Comparison of ENCODE assay signal across 24 cellular contexts in genomic region chr5:140989254-140989653, GRCh38. TPM values are rescaled to one million over a fixed set of nuclear protein-coding genes. Genes with fewer than 3 reads are reported as not detected.
"Had no signal": no experiment of that assay in that cellular context is flagged by ENCODE, and none has a peak within 500 bp of the region (broad histone marks: within the 10 kb centered on the region; RNA-seq: fewer than 3 reads in every experiment).

No MANE protein-coding gene starts in this region.

- H3K27me3 Mint-ChIP-seq: activated naive CD4-positive, alpha-beta T cell treated with anti-CD3 and anti-CD28 coated beads, Interleukin-2, amount 10 ng/mL, durations not matched to agents 7 days and 5 days; natural killer cell treated with Interleukin-12 subunit alpha and Interleukin-12 subunit beta and Interleukin-15 and Interleukin-18, amount 100 ng/mL, for 72 hours had no signal

- H3K4me1 Mint-ChIP-seq: activated naive CD4-positive, alpha-beta T cell treated with anti-CD3 and anti-CD28 coated beads, Interleukin-2, amount 10 ng/mL, durations not matched to agents 7 days and 5 days; activated naive CD8-positive, alpha-beta T cell treated with anti-CD3 and anti-CD28 coated beads, Interleukin-2, amount 50 U/mL, for 24 hours; central memory CD8-positive, alpha-beta T cell had no signal

- H3K27ac Mint-ChIP-seq: activated naive CD4-positive, alpha-beta T cell treated with anti-CD3 and anti-CD28 coated beads, Interleukin-2, amount 10 ng/mL, durations not matched to agents 7 days and 5 days; activated naive CD8-positive, alpha-beta T cell treated with anti-CD3 and anti-CD28 coated beads, Interleukin-2, amount 50 U/mL, for 24 hours; natural killer cell treated with Interleukin-12 subunit alpha and Interleukin-12 subunit beta and Interleukin-15 and Interleukin-18, amount 100 ng/mL, for 72 hours had no signal

- H3K27ac ChIP-seq: coronary artery, foreskin keratinocyte, left ventricle myocardium inferior, stomach, VCaP had no signal

- H3K9me3 Mint-ChIP-seq: activated naive CD4-positive, alpha-beta T cell treated with anti-CD3 and anti-CD28 coated beads, Interleukin-2, amount 10 ng/mL, durations not matched to agents 7 days and 5 days; activated naive CD8-positive, alpha-beta T cell treated with anti-CD3 and anti-CD28 coated beads, Interleukin-2, amount 50 U/mL, for 24 hours; brain; central memory CD8-positive, alpha-beta T cell; natural killer cell treated with Interleukin-12 subunit alpha and Interleukin-12 subunit beta and Interleukin-15 and Interleukin-18, amount 100 ng/mL, for 72 hours had no signal

- H3K36me3 Mint-ChIP-seq: activated naive CD4-positive, alpha-beta T cell treated with anti-CD3 and anti-CD28 coated beads, Interleukin-2, amount 10 ng/mL, durations not matched to agents 7 days and 5 days; natural killer cell treated with Interleukin-12 subunit alpha and Interleukin-12 subunit beta and Interleukin-15 and Interleukin-18, amount 100 ng/mL, for 72 hours had no signal

- DNase-seq: activated CD4-positive, alpha-beta T cell treated with anti-CD3 and anti-CD28 coated beads for 1 hour; activated CD8-positive, alpha-beta memory T cell treated with anti-CD3 and anti-CD28 coated beads for 24 hours; activated CD8-positive, alpha-beta memory T cell treated with anti-CD3 and anti-CD28 coated beads, Interleukin-2, amount 50 U/mL, for 48 hours; activated effector memory CD4-positive, alpha-beta T cell treated with Interleukin-2 at 50 U/mL for 16 hours; activated naive CD4-positive, alpha-beta T cell treated with anti-CD3 and anti-CD28 coated beads, Interleukin-2, amount 10 ng/mL, durations not matched to agents 7 days and 5 days; activated naive CD8-positive, alpha-beta T cell treated with anti-CD3 and anti-CD28 coated beads, Interleukin-2, amount 50 U/mL, for 24 hours; activated T-cell treated with anti-CD3 and anti-CD28 coated beads, Interleukin-2, amount 50 U/mL, for 48 hours; anterior cingulate cortex; foreskin keratinocyte; glutamatergic neuron; kidney; left ventricle myocardium inferior; nucleus accumbens; right cardiac atrium; stimulated activated CD4-positive, alpha-beta T cell treated with anti-CD3 and anti-CD28 coated beads, Interleukin-15, amount 100 ng/mL, for 24 hours; stimulated activated CD4-positive, alpha-beta T cell treated with anti-CD3 and anti-CD28 coated beads, Interleukin-4, amount 100 ng/mL, for 1 hour; stomach; T-helper 2 cell had no signal

- H3K9me3 ChIP-seq: left ventricle myocardium inferior, stomach had no signal

- H3K4me3 Mint-ChIP-seq: activated naive CD4-positive, alpha-beta T cell treated with anti-CD3 and anti-CD28 coated beads, Interleukin-2, amount 10 ng/mL, durations not matched to agents 7 days and 5 days; activated naive CD8-positive, alpha-beta T cell treated with anti-CD3 and anti-CD28 coated beads, Interleukin-2, amount 50 U/mL, for 24 hours; central memory CD8-positive, alpha-beta T cell; natural killer cell treated with Interleukin-12 subunit alpha and Interleukin-12 subunit beta and Interleukin-15 and Interleukin-18, amount 100 ng/mL, for 72 hours had no signal

- H3K4me3 ChIP-seq: coronary artery, left ventricle myocardium inferior, stomach had no signal

- H3K36me3 ChIP-seq: left ventricle myocardium inferior, stomach had no signal

- H3K4me1 ChIP-seq: foreskin keratinocyte, left ventricle myocardium inferior, stomach had no signal

- ATAC-seq: activated naive CD8-positive, alpha-beta T cell treated with anti-CD3 and anti-CD28 coated beads, Interleukin-2, amount 50 U/mL, for 24 hours; foreskin keratinocyte; natural killer cell treated with Interleukin-12 subunit alpha and Interleukin-12 subunit beta and Interleukin-15 and Interleukin-18, amount 100 ng/mL, for 72 hours; right cardiac atrium had no signal

- H3K27me3 ChIP-seq: foreskin keratinocyte, stomach had no signal

RNA-seq across cellular contexts. Expression of gene PCDHAC2, which starts 23.0 kb away (rescaled TPM):
- total RNA-seq: epithelial cell of proximal tubule; natural killer cell treated with Interleukin-12 subunit alpha and Interleukin-12 subunit beta and Interleukin-15 and Interleukin-18, amount 100 ng/mL, for 72 hours had no signal
